ENCODE assay signal across 8 cellular contexts in genomic region chr22:31556627-31557203, GRCh38.
DNase-seq lines count a peak whose midpoint lies in the region; ATAC-seq and TF ChIP-seq lines count a peak whose summit lies in the region.

No MANE protein-coding gene starts in this region.

- no peak overlapping the region for H2AFZ ChIP-seq in KMS-11 (ENCODE audit: low read depth)

- WGBS in transverse colon (ENCODE audit: low coverage in 1 of 2), 2 donors, result 79 to 84% methylated on average over 9 of the region's 9 CpGs

- TF ChIP-seq POLR2A in transverse colon (IDR thresholded peaks at IDR 0.05), result no peak

- H3K9ac ChIP-seq in KMS-11, result no peak overlapping the region

- no peaks in the 10 kb centered on the region for H3K36me3 ChIP-seq in KMS-11 (ENCODE audit: insufficient read depth)
- no peaks in the 10 kb centered on the region for H3K36me3 ChIP-seq in transverse colon

- TF ChIP-seq CTCF in KMS-11 (conservative IDR thresholded peaks at IDR 0.05; ENCODE audit: low read depth, low read length) (peak; percentile 59), transverse colon (IDR thresholded peaks at IDR 0.05) (peak; percentile 39 to 49 (median 46))

- intact Hi-C loops in transverse colon (cut with DNase I; ENCODE audit: low total_unique reads), result loop anchor here (5.0 kb wide), 1 partner anchor 76 kb away; no protein-coding TSS in a partner anchor

- H3K36me3 Mint-ChIP-seq in activated naive CD8-positive, alpha-beta T cell treated with anti-CD3 and anti-CD28 coated beads for 36 hours, result peaks cover 21% of the 10 kb centered on the region
- H3K36me3 Mint-ChIP-seq in immature natural killer cell, result peaks cover 0 to 25% (median 5%) of the 10 kb centered on the region in 3 donors

- no peaks in the 10 kb centered on the region for H3K27me3 ChIP-seq in KMS-11 (ENCODE audit: insufficient read depth, low read depth)
- no peaks in the 10 kb centered on the region for H3K27me3 ChIP-seq in transverse colon

- H3K4me1 Mint-ChIP-seq in activated naive CD8-positive, alpha-beta T cell treated with anti-CD3 and anti-CD28 coated beads for 36 hours, result peaks cover 15% of the 10 kb centered on the region
- peaks cover 10% of the 10 kb centered on the region in 2 donors for H3K4me1 Mint-ChIP-seq in immature natural killer cell

- H3K27ac ChIP-seq in KMS-11, result no peak overlapping the region
- H3K27ac ChIP-seq in transverse colon, result no peak overlapping the region

- H3K4me2 ChIP-seq in KMS-11, result no peak overlapping the region

- H4K20me1 ChIP-seq in KMS-11 (ENCODE audit: insufficient read depth), result no peaks in the 10 kb centered on the region

- in situ Hi-C loops in transverse colon (cut with MboI; ENCODE audit: low pct_ligation_motif_present in 1 of 4, low pct_unique_long_range_greater_than_20kb in 1 of 4, low sequenced_read_pairs in 3 of 4), result loop anchor here in 1 of 4 donors (5.0 kb wide), 1 partner anchor 76 kb away; no protein-coding TSS in a partner anchor

- no peaks in the 10 kb centered on the region for H3K9me3 ChIP-seq in transverse colon

- no peak overlapping the region for H3K4me3 Mint-ChIP-seq in activated naive CD8-positive, alpha-beta T cell treated with anti-CD3 and anti-CD28 coated beads for 36 hours
- H3K4me3 Mint-ChIP-seq in immature natural killer cell, result no peak overlapping the region

- peaks cover 49% of the 10 kb centered on the region for H3K4me1 ChIP-seq in KMS-11 (ENCODE audit: low read depth, poor library complexity, severe bottlenecking)
- no peaks in the 10 kb centered on the region for H3K4me1 ChIP-seq in transverse colon

- H3K4me3 ChIP-seq in KMS-11 (IDR thresholded peaks at IDR 0.05; ENCODE audit: insufficient read depth, low read depth, low read length) (no peak overlapping the region), transverse colon (no peak overlapping the region)

- peak overlapping the region; percentile 34 for H3K27ac Mint-ChIP-seq in activated naive CD8-positive, alpha-beta T cell treated with anti-CD3 and anti-CD28 coated beads for 36 hours
- H3K27ac Mint-ChIP-seq in immature natural killer cell, result no peak overlapping the region

- TF ChIP-seq EP300 in transverse colon (IDR thresholded peaks at IDR 0.05; ENCODE audit: low read depth), result no peak

- no peaks in the 10 kb centered on the region for H3K79me2 ChIP-seq in KMS-11 (ENCODE audit: insufficient read depth, low read depth)

- H3K27me3 Mint-ChIP-seq in activated naive CD8-positive, alpha-beta T cell treated with anti-CD3 and anti-CD28 coated beads for 36 hours, result no peaks in the 10 kb centered on the region
- H3K27me3 Mint-ChIP-seq in immature natural killer cell (ENCODE audit: low read depth in 3 of 3), result no peaks in the 10 kb centered on the region

- ATAC-seq in HG03095 (IDR thresholded peaks at IDR 0.05; ENCODE audit: unreplicated experiment), result no peak

- DNase-seq in NCI-H524 (lab: John Stamatoyannopoulos, UW) (peak; percentile 6 to 50), NCI-H524 treated with DMSO at 0.1 percent for 48 hours (lab: John Stamatoyannopoulos, UW) (no peak), immature natural killer cell (peak in 2 of 3 donors; percentile 4 to 23), transverse colon (no peak), LoVo (ENCODE audit: low spot score) (no peak)
- no peak for DNase-seq in activated naive CD8-positive, alpha-beta T cell treated with anti-CD3 and anti-CD28 coated beads for 36 hours

- H3K9me3 Mint-ChIP-seq in activated naive CD8-positive, alpha-beta T cell treated with anti-CD3 and anti-CD28 coated beads for 36 hours, result no peaks in the 10 kb centered on the region
- H3K9me3 Mint-ChIP-seq in immature natural killer cell, result no peaks in the 10 kb centered on the region

Comparison
In these comparisons a context has a peak if more than half of its experiments do, and no peak if none do; other contexts are left out.
1. DNase-seq: peak in NCI-H524 (2 of 2) and immature natural killer cell (2 of 3); none in NCI-H524 treated with DMSO at 0.1 percent for 48 hours (single experiment), activated naive CD8-positive, alpha-beta T cell treated with anti-CD3 and anti-CD28 coated beads for 36 hours (single experiment), transverse colon (single experiment) and LoVo (single experiment).